In the genomic region with DNA sequence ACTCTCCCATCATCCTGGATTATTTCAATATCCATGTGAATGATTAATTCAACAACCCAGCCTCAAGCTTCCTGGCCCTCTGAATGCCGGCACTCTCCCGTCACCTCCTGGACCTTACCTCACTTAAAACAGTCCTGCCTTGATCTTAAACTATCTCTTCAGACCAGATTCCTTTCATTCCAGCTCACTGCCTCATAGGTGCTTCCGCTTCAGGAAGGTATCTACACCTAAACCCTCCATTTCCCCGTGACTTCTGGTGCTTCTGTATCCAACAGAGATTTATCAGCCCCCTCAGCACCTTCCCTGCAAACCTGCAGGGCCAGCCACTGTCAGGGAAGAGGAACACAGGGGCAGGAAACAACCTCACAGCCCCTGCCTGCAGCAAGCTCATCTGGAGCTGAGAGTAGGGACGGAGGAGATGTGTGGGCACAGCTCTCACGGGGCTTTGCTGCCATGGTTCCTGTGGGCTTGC, we compare ENCODE assay signal across 1 cellular context.
TF ChIP-seq lines count a peak whose summit lies in the region.

No MANE protein-coding gene starts in this region.

TF ChIP-seq in A549, 52 proteins besides CTCF, POLR2A, EP300 and RAD21 (continued from another document):
- TF ChIP-seq, protein P1, sequence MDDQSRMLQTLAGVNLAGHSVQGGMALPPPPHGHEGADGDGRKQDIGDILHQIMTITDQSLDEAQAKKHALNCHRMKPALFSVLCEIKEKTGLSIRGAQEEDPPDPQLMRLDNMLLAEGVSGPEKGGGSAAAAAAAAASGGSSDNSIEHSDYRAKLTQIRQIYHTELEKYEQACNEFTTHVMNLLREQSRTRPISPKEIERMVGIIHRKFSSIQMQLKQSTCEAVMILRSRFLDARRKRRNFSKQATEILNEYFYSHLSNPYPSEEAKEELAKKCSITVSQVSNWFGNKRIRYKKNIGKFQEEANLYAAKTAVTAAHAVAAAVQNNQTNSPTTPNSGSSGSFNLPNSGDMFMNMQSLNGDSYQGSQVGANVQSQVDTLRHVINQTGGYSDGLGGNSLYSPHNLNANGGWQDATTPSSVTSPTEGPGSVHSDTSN (IDR thresholded peaks at IDR 0.05), result no peak
- peak; percentile 8 for TF ChIP-seq MAFK (IDR thresholded peaks at IDR 0.05; ENCODE audit: partially characterized antibody)
